Comparison of ENCODE assay signal across 7 cellular contexts in the genomic region with DNA sequence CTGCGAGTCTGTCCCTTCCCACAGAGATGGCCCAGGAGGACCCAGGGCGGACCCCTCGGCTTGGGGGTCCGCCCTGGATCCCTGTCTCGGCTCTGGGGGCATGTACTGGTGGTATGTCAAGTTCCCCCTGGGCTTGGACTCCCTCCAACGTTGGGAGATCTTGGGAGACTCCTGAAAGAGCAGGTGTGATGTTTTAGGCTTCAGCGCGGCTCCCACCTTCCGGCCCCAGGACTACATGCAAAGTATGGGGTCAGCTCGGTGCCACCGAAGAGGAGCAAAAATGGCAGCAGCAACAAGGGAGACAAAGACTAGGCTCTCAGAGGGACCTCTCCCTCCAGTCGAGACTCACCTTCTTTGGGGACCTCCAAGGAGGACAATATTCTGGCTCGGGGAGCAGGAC.
A peak's percentile ranks its signal among the peaks of the same experiment; 100 is the strongest.
DNase-seq lines count a peak whose midpoint lies in the region; ATAC-seq and TF ChIP-seq lines count a peak whose summit lies in the region.
"Had no signal": no experiment of that assay in that cellular context is flagged by ENCODE, and none has a peak within 500 bp of the region (broad histone marks: within the 10 kb centered on the region; RNA-seq: fewer than 3 reads in every experiment).

No MANE protein-coding gene starts in this region.

- no peak for ATAC-seq in activated naive CD8-positive, alpha-beta T cell treated with anti-CD3 and anti-CD28 coated beads, Interleukin-2, amount 50 U/mL, for 24 hours
- ATAC-seq in GM18520 (IDR thresholded peaks at IDR 0.05; ENCODE audit: unreplicated experiment), result no peak
- ATAC-seq in GM18909 (IDR thresholded peaks at IDR 0.05; ENCODE audit: poor library complexity, unreplicated experiment), result no peak

- no peak for TF ChIP-seq CTCF in GM12864 (IDR thresholded peaks at IDR 0.05; ENCODE audit: low read depth, low read length, missing control alignments)
- TF ChIP-seq CTCF in nephron progenitor cell (IDR thresholded peaks at IDR 0.05), result no peak

- H3K4me3 Mint-ChIP-seq in activated naive CD8-positive, alpha-beta T cell treated with anti-CD3 and anti-CD28 coated beads, Interleukin-2, amount 50 U/mL, for 24 hours, result peak overlapping the region; percentile 83
- peak overlapping the region; percentile 87 for H3K4me3 Mint-ChIP-seq in nephron progenitor cell

- peak overlapping the region; percentile 81 for H3K4me3 ChIP-seq in GM12864 (ENCODE audit: low read depth, low read length)

- no peaks in the 10 kb centered on the region for H3K9me3 Mint-ChIP-seq in activated naive CD8-positive, alpha-beta T cell treated with anti-CD3 and anti-CD28 coated beads, Interleukin-2, amount 50 U/mL, for 24 hours
- H3K9me3 Mint-ChIP-seq in nephron progenitor cell, result peaks cover 15% of the 10 kb centered on the region

- H3K36me3 Mint-ChIP-seq in activated naive CD8-positive, alpha-beta T cell treated with anti-CD3 and anti-CD28 coated beads, Interleukin-2, amount 50 U/mL, for 24 hours (ENCODE audit: low read depth), result peaks cover 6% of the 10 kb centered on the region
- H3K36me3 Mint-ChIP-seq in nephron progenitor cell (ENCODE audit: low read depth), result peaks cover 9% of the 10 kb centered on the region

- peaks cover 9% of the 10 kb centered on the region for H3K4me1 Mint-ChIP-seq in activated naive CD8-positive, alpha-beta T cell treated with anti-CD3 and anti-CD28 coated beads, Interleukin-2, amount 50 U/mL, for 24 hours
- H3K4me1 Mint-ChIP-seq in nephron progenitor cell, result peaks cover 67% of the 10 kb centered on the region

- DNase-seq in GM12864 (ENCODE audit: low read depth), result no peak
- DNase-seq in activated naive CD8-positive, alpha-beta T cell treated with anti-CD3 and anti-CD28 coated beads, Interleukin-2, amount 50 U/mL, for 24 hours, result no peak
- no peak for DNase-seq in nephron progenitor cell
- DNase-seq in UCSD-AML1 (lab: John Stamatoyannopoulos, UW; ENCODE audit: unreplicated experiment), result no peak
- DNase-seq: NCI-H82 had no signal

- H3K27ac Mint-ChIP-seq in activated naive CD8-positive, alpha-beta T cell treated with anti-CD3 and anti-CD28 coated beads, Interleukin-2, amount 50 U/mL, for 24 hours, result no peak overlapping the region
- no peak overlapping the region for H3K27ac Mint-ChIP-seq in nephron progenitor cell

- H3K27me3 Mint-ChIP-seq in activated naive CD8-positive, alpha-beta T cell treated with anti-CD3 and anti-CD28 coated beads, Interleukin-2, amount 50 U/mL, for 24 hours, result no peaks in the 10 kb centered on the region
- H3K27me3 Mint-ChIP-seq in nephron progenitor cell (ENCODE audit: low read depth, poor library complexity), result peaks cover 10% of the 10 kb centered on the region
